Comparison of ENCODE assay signal across 9 cellular contexts in genomic region chr18:79924814-79925655, GRCh38. TPM values are rescaled to one million over a fixed set of nuclear protein-coding genes. Genes with fewer than 3 reads are reported as not detected.
DNase-seq lines count a peak whose midpoint lies in the region; ATAC-seq, FAIRE-seq and TF ChIP-seq lines count a peak whose summit lies in the region.
"Had no signal": no experiment of that assay in that cellular context is flagged by ENCODE, and none has a peak within 500 bp of the region (broad histone marks: within the 10 kb centered on the region; RNA-seq: fewer than 3 reads in every experiment).

No MANE protein-coding gene starts in this region.

- H3K27me3 ChIP-seq in SJCRH30 (no peaks in the 10 kb centered on the region), spleen (replicated peaks in 1 of 7) (no peaks in the 10 kb centered on the region), small intestine (ENCODE audit: control insufficient read depth in 2 of 2, insufficient read depth in 2 of 2, low read length in 2 of 2) (no peaks in the 10 kb centered on the region)

- ATAC-seq in left colon = no peak

- H3K4me1 ChIP-seq in SJCRH30 = peaks cover 19% of the 10 kb centered on the region
- peaks cover 0 to 13% (median 0%) of the 10 kb centered on the region in 6 donors for H3K4me1 ChIP-seq in spleen
- no peaks in the 10 kb centered on the region for H3K4me1 ChIP-seq in small intestine (ENCODE audit: control insufficient read depth in 2 of 2, insufficient read depth in 1 of 2, low read depth in 1 of 2, low read length in 1 of 2)

- H3K9me3 ChIP-seq in SJCRH30 (replicated peaks) = peaks cover 7% of the 10 kb centered on the region; the same call in 1 of the 2 replicates
- H3K9me3 ChIP-seq in spleen = peaks cover 3 to 25% (median 16%) of the 10 kb centered on the region in 8 donors
- no peaks in the 10 kb centered on the region for H3K9me3 ChIP-seq in small intestine (ENCODE audit: control insufficient read depth, low read depth)

- H3K4me3 ChIP-seq in SJCRH30 (no peak overlapping the region), spleen (no peak overlapping the region), small intestine (ENCODE audit: low read depth in 1 of 2, low read length in 2 of 2) (no peak overlapping the region)

- H3K27ac ChIP-seq in SJCRH30 (peak overlapping the region; percentile 13; the same call in 1 of the 2 replicates), spleen (no peak overlapping the region), small intestine (ENCODE audit: low read depth in 1 of 2, low read length in 1 of 2) (no peak overlapping the region)

- H3K36me3 ChIP-seq in SJCRH30 (no peaks in the 10 kb centered on the region), spleen (peaks cover 5 to 79% (median 35%) of the 10 kb centered on the region in 6 donors), small intestine (ENCODE audit: control insufficient read depth in 2 of 2, insufficient read depth in 2 of 2, low read length in 2 of 2) (peaks cover 2 to 7% of the 10 kb centered on the region in 2 donors)

- no peak for TF ChIP-seq POLR2A in spleen (IDR thresholded peaks at IDR 0.05)

- WGBS in spleen, 5 donors = 79 to 93% (median 89%) methylated on average over 25 of the region's 25 CpGs
- WGBS in small intestine, 3 donors = 87 to 92% (median 89%) methylated on average over 25 of the region's 25 CpGs

- intact Hi-C loops in left colon (cut with DNase I, micrococcal nuclease) = no loop called here
- intact Hi-C loops in spleen (cut with DNase I; ENCODE audit: low total_unique reads) = no loop called here

- DNase-seq in NCI-H1694 (lab: John Stamatoyannopoulos, UW) (peak; percentile 77), SJCRH30 (peak; percentile 41 to 56), left colon (peak; percentile 2 to 19), spleen (peak; percentile 66), small intestine (no peak), cortex of kidney (lab: John Stamatoyannopoulos, UW) (no peak), NCI-H1436 (lab: John Stamatoyannopoulos, UW) (no peak)
- DNase-seq: activated naive CD4-positive, alpha-beta T cell; EL had no signal

- no peak for FAIRE-seq in small intestine (lab: Jason Lieb, UNC)

- TF ChIP-seq CTCF in spleen (IDR thresholded peaks at IDR 0.05 in 8 of 11, conservative IDR thresholded peaks at IDR 0.05 in 3 of 11) = no peak

RNA-seq across cellular contexts. Expression of gene SLC66A2, which starts 26.4 kb away (rescaled TPM):
- 14.2 and 16.3 TPM in 2 replicates for total RNA-seq in SJCRH30 (2014; rRNA removed; shearing (Covaris generic))
- total RNA-seq in left colon (100 to 1,000 TPM in 1 of 2 donors, 10 to 100 TPM in 1; 59.4 to 119 TPM), spleen (10 to 100 TPM; 40.9 to 61.9 (median 51.1) TPM)
- polyA plus RNA-seq in spleen (10 to 100 TPM; 28.7 to 53.9 (median 33.4) TPM), small intestine (10 to 100 TPM; 15.0 to 30.3 (median 17.8) TPM)

RNA-seq across cellular contexts. Expression of gene HSBP1L1, which starts 39.4 kb away (rescaled TPM):
- not detected in 2 replicates for total RNA-seq in SJCRH30 (2014; rRNA removed; shearing (Covaris generic))
- total RNA-seq in left colon (10 to 100 TPM; 42.4 to 77.8 TPM), spleen (10 to 100 TPM; 10.3 to 36.4 (median 20.1) TPM)
- polyA plus RNA-seq in spleen (10 to 100 TPM; 10.0 to 21.5 (median 15.8) TPM), small intestine (10 to 100 TPM; 11.9 to 57.7 (median 19.5) TPM)

Comparison
In these comparisons a context has a peak if more than half of its experiments do, and no peak if none do; other contexts are left out.
1. DNase-seq: peak in NCI-H1694 (single experiment), SJCRH30 (2 of 2), left colon (2 of 2) and spleen (single experiment); none in small intestine (single experiment), cortex of kidney (single experiment) and NCI-H1436 (single experiment).
2. RNA of gene HSBP1L1, which starts 39.4 kb away (total RNA-seq): 42.4 to 77.8 TPM in left colon and 10.3 to 36.4 TPM in spleen; not detected in SJCRH30; every median in the first group is over 10 times any median in the second.